Comparison of ENCODE assay signal across 8 cellular contexts in genomic region chr13:53151692-53152421, GRCh38.
DNase-seq lines count a peak whose midpoint lies in the region; ATAC-seq, FAIRE-seq and TF ChIP-seq lines count a peak whose summit lies in the region.

No MANE protein-coding gene starts in this region.

- intact Hi-C loops in heart left ventricle (cut with DNase I) = loop anchor here in 6 of 10 donors (5.0 to 10.0 kb wide), 4 partner anchors 177 to 307 kb away; partner anchors contain the start of gene PCDH8 (in 2 of the 6)

- no peak overlapping the region for H3K4me3 Mint-ChIP-seq in activated CD8-positive, alpha-beta T cell treated with anti-CD3 and anti-CD28 coated beads, Interleukin-2, amount 10 ng/mL, durations not matched to agents 7 days and 5 days

- peak; percentile 95 for ATAC-seq in HG03108 (IDR thresholded peaks at IDR 0.05; ENCODE audit: unreplicated experiment)
- peak; percentile 88 for ATAC-seq in activated CD8-positive, alpha-beta T cell treated with anti-CD3 and anti-CD28 coated beads, Interleukin-2, amount 10 ng/mL, durations not matched to agents 7 days and 5 days
- ATAC-seq in heart left ventricle = peak in 3 of 4 donors; percentile 44 to 63 (median 54)
- ATAC-seq in gastroesophageal sphincter = no peak

- CTCF ChIA-PET in activated CD8-positive, alpha-beta T cell treated with anti-CD3 and anti-CD28 coated beads, Interleukin-2, amount 10 ng/mL, durations not matched to agents 7 days and 5 days (lab: Charles Lee) = interaction anchor here (0.8 to 1.6 kb wide), 11 partner anchors 8 to 499 kb away, joined by 3 to 12 read pairs (median 4); partner anchors contain the start of gene SUGT1

- H3K9me3 ChIP-seq in heart left ventricle (peaks cover 0 to 1% (median 0%) of the 10 kb centered on the region in 12 donors), gastroesophageal sphincter (peaks cover 0 to 1% (median 0%) of the 10 kb centered on the region in 3 donors)

- POLR2A ChIA-PET in activated CD8-positive, alpha-beta T cell treated with anti-CD3 and anti-CD28 coated beads, Interleukin-2, amount 10 ng/mL, durations not matched to agents 7 days and 5 days (lab: Charles Lee) = no interaction called here

- H3K27ac ChIP-seq in heart left ventricle = no peak overlapping the region
- no peak overlapping the region for H3K27ac ChIP-seq in gastroesophageal sphincter

- TF ChIP-seq POLR2A in heart left ventricle (IDR thresholded peaks at IDR 0.05) = no peak
- TF ChIP-seq POLR2A in gastroesophageal sphincter (IDR thresholded peaks at IDR 0.05) = no peak

- H3K27me3 Mint-ChIP-seq in activated CD8-positive, alpha-beta T cell treated with anti-CD3 and anti-CD28 coated beads, Interleukin-2, amount 10 ng/mL, durations not matched to agents 7 days and 5 days (ENCODE audit: low read depth) = no peaks in the 10 kb centered on the region

- no peak overlapping the region for H3K27ac Mint-ChIP-seq in activated CD8-positive, alpha-beta T cell treated with anti-CD3 and anti-CD28 coated beads, Interleukin-2, amount 10 ng/mL, durations not matched to agents 7 days and 5 days

- TF ChIP-seq EP300 in gastroesophageal sphincter (IDR thresholded peaks at IDR 0.05) = no peak

- 9 to 18% (median 11%) methylated on average over 8 of the region's 8 CpGs for WGBS in heart left ventricle, 4 donors
- 23 to 58% methylated on average over 3 to 6 of the region's 8 CpGs for WGBS in gastroesophageal sphincter (ENCODE audit: low coverage in 1 of 2), 2 donors

- no peaks in the 10 kb centered on the region for H3K4me1 ChIP-seq in heart left ventricle
- H3K4me1 ChIP-seq in gastroesophageal sphincter = no peaks in the 10 kb centered on the region

- TF ChIP-seq CTCF in heart left ventricle (IDR thresholded peaks at IDR 0.05) (peak; percentile 45 to 77 (median 68)), gastroesophageal sphincter (IDR thresholded peaks at IDR 0.05) (peak in 1 of 4 experiments; percentile 51)

- H3K9me3 Mint-ChIP-seq in activated CD8-positive, alpha-beta T cell treated with anti-CD3 and anti-CD28 coated beads, Interleukin-2, amount 10 ng/mL, durations not matched to agents 7 days and 5 days (ENCODE audit: insufficient read depth) = no peaks in the 10 kb centered on the region

- H3K4me1 Mint-ChIP-seq in activated CD8-positive, alpha-beta T cell treated with anti-CD3 and anti-CD28 coated beads, Interleukin-2, amount 10 ng/mL, durations not matched to agents 7 days and 5 days (ENCODE audit: low read depth) = peaks cover 11% of the 10 kb centered on the region

- H3K4me3 ChIP-seq in heart left ventricle (no peak overlapping the region), skeletal muscle cell (ENCODE audit: low read depth, low read length) (no peak overlapping the region), gastroesophageal sphincter (no peak overlapping the region)

- DNase-seq in DMS53 treated with DMSO at 0.1 percent for 48 hours (lab: John Stamatoyannopoulos, UW; ENCODE audit: unreplicated experiment) (peak; percentile 56), GM19239 (ENCODE audit: insufficient read length, low spot score) (peak; percentile 34), NCI-H2171 treated with DMSO at 0.1 percent for 48 hours (lab: John Stamatoyannopoulos, UW) (peak; percentile 76), heart left ventricle (peak in 1 of 5 donors; percentile 33), skeletal muscle cell (ENCODE audit: low read depth) (peak; percentile 20)
- DNase-seq in activated CD8-positive, alpha-beta T cell treated with anti-CD3 and anti-CD28 coated beads, Interleukin-2, amount 10 ng/mL, durations not matched to agents 7 days and 5 days = peak; percentile 61

- H3K27me3 ChIP-seq in heart left ventricle (peaks cover 0 to 16% (median 0%) of the 10 kb centered on the region in 9 donors), gastroesophageal sphincter (peaks cover 14% of the 10 kb centered on the region)

- H3K36me3 Mint-ChIP-seq in activated CD8-positive, alpha-beta T cell treated with anti-CD3 and anti-CD28 coated beads, Interleukin-2, amount 10 ng/mL, durations not matched to agents 7 days and 5 days (ENCODE audit: low read depth) = no peaks in the 10 kb centered on the region

- FAIRE-seq in GM19239 (lab: Jason Lieb, UNC) = no peak

- H3K36me3 ChIP-seq in heart left ventricle (no peaks in the 10 kb centered on the region), gastroesophageal sphincter (no peaks in the 10 kb centered on the region)
